ENCODE assay signal across 1 cellular context in genomic region chr15:74726774-74727164, GRCh38.
TF ChIP-seq lines count a peak whose summit lies in the region.

No MANE protein-coding gene starts in this region.

TF ChIP-seq in IMR-90, 13 proteins besides CTCF, POLR2A, EP300 and RAD21 (continued from another document):
- TF ChIP-seq, protein P1, sequence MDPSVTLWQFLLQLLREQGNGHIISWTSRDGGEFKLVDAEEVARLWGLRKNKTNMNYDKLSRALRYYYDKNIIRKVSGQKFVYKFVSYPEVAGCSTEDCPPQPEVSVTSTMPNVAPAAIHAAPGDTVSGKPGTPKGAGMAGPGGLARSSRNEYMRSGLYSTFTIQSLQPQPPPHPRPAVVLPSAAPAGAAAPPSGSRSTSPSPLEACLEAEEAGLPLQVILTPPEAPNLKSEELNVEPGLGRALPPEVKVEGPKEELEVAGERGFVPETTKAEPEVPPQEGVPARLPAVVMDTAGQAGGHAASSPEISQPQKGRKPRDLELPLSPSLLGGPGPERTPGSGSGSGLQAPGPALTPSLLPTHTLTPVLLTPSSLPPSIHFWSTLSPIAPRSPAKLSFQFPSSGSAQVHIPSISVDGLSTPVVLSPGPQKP (IDR thresholded peaks at IDR 0.05; ENCODE audit: borderline replicate concordance, low read depth, low read length), result no peak
- TF ChIP-seq BHLHE40 (IDR thresholded peaks at IDR 0.05; ENCODE audit: low read depth, low read length) (no peak), MXI1 (IDR thresholded peaks at IDR 0.05; ENCODE audit: borderline replicate concordance, low read depth, low read length) (no peak), NFE2L2 (IDR thresholded peaks at IDR 0.05; ENCODE audit: low read depth, low read length) (no peak), FOS (IDR thresholded peaks at IDR 0.05; ENCODE audit: low read depth, low read length) (no peak)
- TF ChIP-seq, protein P2, sequence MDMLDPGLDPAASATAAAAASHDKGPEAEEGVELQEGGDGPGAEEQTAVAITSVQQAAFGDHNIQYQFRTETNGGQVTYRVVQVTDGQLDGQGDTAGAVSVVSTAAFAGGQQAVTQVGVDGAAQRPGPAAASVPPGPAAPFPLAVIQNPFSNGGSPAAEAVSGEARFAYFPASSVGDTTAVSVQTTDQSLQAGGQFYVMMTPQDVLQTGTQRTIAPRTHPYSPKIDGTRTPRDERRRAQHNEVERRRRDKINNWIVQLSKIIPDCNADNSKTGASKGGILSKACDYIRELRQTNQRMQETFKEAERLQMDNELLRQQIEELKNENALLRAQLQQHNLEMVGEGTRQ (IDR thresholded peaks at IDR 0.05; ENCODE audit: low read depth, low read length), result no peak
